25 cellular contexts compared by ENCODE assay signal in the genomic region with DNA sequence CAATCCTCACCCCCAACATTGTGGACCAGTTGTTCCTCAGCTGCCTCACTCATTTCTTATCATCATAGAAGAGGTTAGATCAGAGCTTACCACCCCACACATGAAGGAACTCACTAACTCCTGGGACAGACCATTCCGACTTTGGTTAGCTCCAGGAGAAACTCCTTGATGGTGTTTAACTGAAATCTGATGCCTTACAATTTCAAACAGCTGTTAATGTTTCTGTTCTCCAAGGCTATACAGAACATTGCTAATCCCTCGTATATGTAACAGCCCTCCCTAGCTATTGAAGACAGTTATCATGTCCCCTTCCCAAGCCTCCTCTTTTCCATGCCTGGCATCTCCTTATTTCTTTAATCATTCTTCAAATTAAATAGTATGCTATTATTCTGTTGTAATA. TPM values are rescaled to one million over a fixed set of nuclear protein-coding genes. Genes with fewer than 3 reads are reported as not detected.
"Had no signal": no experiment of that assay in that cellular context is flagged by ENCODE, and none has a peak within 500 bp of the region (broad histone marks: within the 10 kb centered on the region; RNA-seq: fewer than 3 reads in every experiment).

No MANE protein-coding gene starts in this region.

- H2AFZ ChIP-seq: neural progenitor cell, parathyroid adenoma had no signal

- H3K9me3 Mint-ChIP-seq: mesothelial cell of epicardium; nephron; neural progenitor cell; stimulated activated effector memory CD8-positive, alpha-beta T cell treated with anti-CD3 and anti-CD28 coated beads, Interleukin-12 subunit alpha, Interleukin-12 subunit beta, amount 100 ng/mL, for 72 hours; type B pancreatic cell had no signal

- H3K4me1 ChIP-seq: esophagus muscularis mucosa, foreskin keratinocyte, gastroesophageal sphincter, left lung, neural progenitor cell, parathyroid adenoma, stomach, thyroid gland had no signal

- ATAC-seq: gastroesophageal sphincter; heart right ventricle; left cardiac atrium; left lung; mucosa of descending colon; naive thymus-derived CD4-positive, alpha-beta T cell; sciatic nerve; stimulated activated effector memory CD8-positive, alpha-beta T cell treated with anti-CD3 and anti-CD28 coated beads, Interleukin-12 subunit alpha, Interleukin-12 subunit beta, amount 100 ng/mL, for 72 hours had no signal

- H3K36me3 ChIP-seq: esophagus muscularis mucosa, gastroesophageal sphincter, heart right ventricle, left lung, neural progenitor cell, stomach, thyroid gland had no signal

- H3K36me3 Mint-ChIP-seq: mesothelial cell of epicardium; naive thymus-derived CD4-positive, alpha-beta T cell; stimulated activated effector memory CD8-positive, alpha-beta T cell treated with anti-CD3 and anti-CD28 coated beads, Interleukin-12 subunit alpha, Interleukin-12 subunit beta, amount 100 ng/mL, for 72 hours; type B pancreatic cell had no signal

- H3K9me3 ChIP-seq: esophagus muscularis mucosa, gastroesophageal sphincter, heart right ventricle, left lung, mucosa of descending colon, stomach, thyroid gland had no signal

- H3K27me3 ChIP-seq: esophagus muscularis mucosa, gastroesophageal sphincter, left lung, neural progenitor cell, stomach, thyroid gland had no signal

- H3K4me1 Mint-ChIP-seq: mesothelial cell of epicardium; naive thymus-derived CD4-positive, alpha-beta T cell; stimulated activated effector memory CD8-positive, alpha-beta T cell treated with anti-CD3 and anti-CD28 coated beads, Interleukin-12 subunit alpha, Interleukin-12 subunit beta, amount 100 ng/mL, for 72 hours had no signal

- H3K4me3 Mint-ChIP-seq: mesothelial cell of epicardium; naive thymus-derived CD4-positive, alpha-beta T cell; nephron; neural progenitor cell; stimulated activated effector memory CD8-positive, alpha-beta T cell treated with anti-CD3 and anti-CD28 coated beads, Interleukin-12 subunit alpha, Interleukin-12 subunit beta, amount 100 ng/mL, for 72 hours; type B pancreatic cell had no signal

- DNase-seq: dermis blood vessel endothelial cell; effector memory CD4-positive, alpha-beta T cell; heart right ventricle; hippocampal formation; left cardiac atrium; left lung; mesenchymal stem cell; mucosa of descending colon; naive thymus-derived CD4-positive, alpha-beta T cell; stimulated activated CD4-positive, alpha-beta T cell treated with anti-CD3 and anti-CD28 coated beads, Interleukin-2, amount 100 ng/mL, for 24 hours; stimulated activated CD4-positive, alpha-beta T cell treated with anti-CD3 and anti-CD28 coated beads, Interleukin-4, amount 100 ng/mL, for 24 hours; stimulated activated naive CD4-positive, alpha-beta T cell treated with Interleukin-2 at 50 U/mL for 16 hours; stomach; thyroid gland had no signal

- H3K4me2 ChIP-seq: neural progenitor cell had no signal

- H3K27ac Mint-ChIP-seq: mesothelial cell of epicardium; naive thymus-derived CD4-positive, alpha-beta T cell; neural progenitor cell; progenitor cell of endocrine pancreas; stimulated activated effector memory CD8-positive, alpha-beta T cell treated with anti-CD3 and anti-CD28 coated beads, Interleukin-12 subunit alpha, Interleukin-12 subunit beta, amount 100 ng/mL, for 72 hours; type B pancreatic cell had no signal

- H3K9ac ChIP-seq: neural progenitor cell, parathyroid adenoma had no signal

- H3K27me3 Mint-ChIP-seq: progenitor cell of endocrine pancreas, type B pancreatic cell had no signal

- H3K27ac ChIP-seq: esophagus muscularis mucosa, foreskin keratinocyte, gastroesophageal sphincter, heart right ventricle, left lung, neural progenitor cell, parathyroid adenoma, stomach, thyroid gland had no signal

- H3K79me2 ChIP-seq: parathyroid adenoma had no signal

- H3K4me3 ChIP-seq: esophagus muscularis mucosa, gastroesophageal sphincter, heart right ventricle, left lung, mucosa of descending colon, neural progenitor cell, stomach, thyroid gland had no signal

RNA-seq across cellular contexts. Expression of a gene that starts 14.8 kb away (rescaled TPM):
- total RNA-seq: foreskin keratinocyte; naive thymus-derived CD4-positive, alpha-beta T cell had no signal
